ENCODE assay signal across 17 cellular contexts in genomic region chr18:79750980-79751571, GRCh38. TPM values are rescaled to one million over a fixed set of nuclear protein-coding genes. Genes with fewer than 3 reads are reported as not detected.
A peak's percentile ranks its signal among the peaks of the same experiment; 100 is the strongest.
DNase-seq lines count a peak whose midpoint lies in the region; ATAC-seq and TF ChIP-seq lines count a peak whose summit lies in the region.
"Had no signal": no experiment of that assay in that cellular context is flagged by ENCODE, and none has a peak within 500 bp of the region (broad histone marks: within the 10 kb centered on the region; RNA-seq: fewer than 3 reads in every experiment).

No MANE protein-coding gene starts in this region.

- H3K9me3 Mint-ChIP-seq in WTC11 = no peaks in the 10 kb centered on the region
- H3K9me3 Mint-ChIP-seq: central memory CD8-positive, alpha-beta T cell had no signal

- CTCF ChIA-PET in WTC11 (lab: Charles Lee) = no interaction called here

- POLR2A ChIA-PET in WTC11 (lab: Charles Lee) = no interaction called here

- no peak overlapping the region for H3K9ac ChIP-seq in GM23248

- H3F3A ChIP-seq in GM23248 (ENCODE audit: insufficient read depth) = no peaks in the 10 kb centered on the region

- H3K36me3 Mint-ChIP-seq in WTC11 = peaks cover 19% of the 10 kb centered on the region

- TF ChIP-seq POLR2A in upper lobe of left lung (IDR thresholded peaks at IDR 0.05) (no peak), adrenal gland (IDR thresholded peaks at IDR 0.05) (no peak)

- H3K4me3 Mint-ChIP-seq in WTC11 = no peak overlapping the region
- H3K4me3 Mint-ChIP-seq: central memory CD8-positive, alpha-beta T cell had no signal

- H3K27ac Mint-ChIP-seq in WTC11 = no peak overlapping the region

- no peaks in the 10 kb centered on the region for H3K27me3 Mint-ChIP-seq in WTC11 (ENCODE audit: low read depth)
- H3K27me3 Mint-ChIP-seq: central memory CD8-positive, alpha-beta T cell had no signal

- DNase-seq in NCI-H510A (lab: John Stamatoyannopoulos, UW) (peak; percentile 45), NCI-H510A treated with DMSO at 0.1 percent for 48 hours (lab: John Stamatoyannopoulos, UW) (no peak), epithelial cell of prostate (ENCODE audit: low read depth, low spot score) (peak; percentile 10), myocyte (ENCODE audit: low read depth) (peak; percentile 23), upper lobe of left lung (peak; percentile 26 to 41), adrenal gland (no peak), WTC11 (ENCODE audit: low spot score) (no peak), GM23248 (no peak)
- DNase-seq: activated CD4-positive, alpha-beta T cell treated with anti-CD3 and anti-CD28 coated beads, Interleukin-2, amount 50 U/mL, for 1 hour; activated T-cell treated with anti-CD3 and anti-CD28 coated beads, Interleukin-2, amount 50 U/mL, for 48 hours; H7; NCI-H146 had no signal

- TF ChIP-seq EP300 in upper lobe of left lung (IDR thresholded peaks at IDR 0.05) = no peak

- no peaks in the 10 kb centered on the region for H3K4me1 Mint-ChIP-seq in WTC11
- H3K4me1 Mint-ChIP-seq: central memory CD8-positive, alpha-beta T cell had no signal

- intact Hi-C loops in adrenal gland (cut with DNase I) = no loop called here

- TF ChIP-seq CTCF in upper lobe of left lung (IDR thresholded peaks at IDR 0.05) (no peak), adrenal gland (IDR thresholded peaks at IDR 0.05) (no peak), WTC11 (IDR thresholded peaks at IDR 0.05) (no peak)

- ATAC-seq in upper lobe of left lung (ENCODE audit: low FRiP score in 2 of 2) = no peak
- no peak; the same call in 1 of the 2 replicates for ATAC-seq in WTC11

- no peak overlapping the region for H2AFZ ChIP-seq in GM23248

- H3K36me3 ChIP-seq in upper lobe of left lung = peaks cover 0 to 56% (median 46%) of the 10 kb centered on the region in 4 donors
- peaks cover 0 to 25% of the 10 kb centered on the region in 2 donors for H3K36me3 ChIP-seq in adrenal gland (replicated peaks in 1 of 2)
- no peaks in the 10 kb centered on the region; the same call in 1 of the 2 replicates for H3K36me3 ChIP-seq in GM23248 (ENCODE audit: low read depth)

- no peak overlapping the region for H3K4me3 ChIP-seq in upper lobe of left lung
- H3K4me3 ChIP-seq in adrenal gland = no peak overlapping the region
- no peak overlapping the region for H3K4me3 ChIP-seq in GM23248
- H3K4me3 ChIP-seq: A549, SK-N-MC had no signal

- H3K27me3 ChIP-seq in upper lobe of left lung (no peaks in the 10 kb centered on the region), adrenal gland (no peaks in the 10 kb centered on the region), GM23248 (replicated peaks; ENCODE audit: insufficient read depth) (no peaks in the 10 kb centered on the region)

- 85 to 88% methylated on average over 9 to 13 of the region's 13 CpGs for WGBS in upper lobe of left lung, 2 donors
- WGBS in adrenal gland, 4 donors = 91 to 95% (median 91%) methylated on average over 6 to 13 of the region's 13 CpGs
- 86 to 96% methylated on average over 6 to 13 of the region's 13 CpGs for WGBS in GM23248 (ENCODE audit: low coverage in 1 of 2, low lambda C conversion rate in 2 of 2, missing lambda C conversion rate in 2 of 2), 2 experiments

- no peaks in the 10 kb centered on the region for H3K9me2 ChIP-seq in GM23248 (ENCODE audit: insufficient read depth)

- H4K20me1 ChIP-seq in GM23248 (ENCODE audit: insufficient read depth) = no peaks in the 10 kb centered on the region

- H3K27ac ChIP-seq in epithelial cell of prostate (no peak overlapping the region), upper lobe of left lung (no peak overlapping the region), adrenal gland (no peak overlapping the region), GM23248 (no peak overlapping the region)
- H3K27ac ChIP-seq: A549, SK-N-MC had no signal

- no peak overlapping the region for H3K4me2 ChIP-seq in GM23248 (ENCODE audit: unreplicated experiment)
- H3K4me2 ChIP-seq: A549 had no signal

- H3K9me3 ChIP-seq in upper lobe of left lung = no peaks in the 10 kb centered on the region
- no peaks in the 10 kb centered on the region for H3K9me3 ChIP-seq in adrenal gland (replicated peaks in 1 of 3)
- H3K9me3 ChIP-seq in GM23248 (ENCODE audit: low read depth) = no peaks in the 10 kb centered on the region
- H3K9me3 ChIP-seq: A549 had no signal

- H3K4me1 ChIP-seq in upper lobe of left lung (no peaks in the 10 kb centered on the region), adrenal gland (replicated peaks in 1 of 2) (no peaks in the 10 kb centered on the region), GM23248 (ENCODE audit: insufficient read depth) (no peaks in the 10 kb centered on the region)
- H3K4me1 ChIP-seq: A549 had no signal

- H3K79me2 ChIP-seq in GM23248 (ENCODE audit: insufficient read depth) = no peaks in the 10 kb centered on the region

- in situ Hi-C loops in GM23248 (cut with MboI) = no loop called here

TF ChIP-seq in WTC11, 78 proteins besides CTCF, POLR2A, EP300 and RAD21:
- no peak for TF ChIP-seq ZNF532 (CRISPR knock-in tag; IDR thresholded peaks at IDR 0.05; ENCODE audit: borderline replicate concordance)
- no peak for TF ChIP-seq TCF7 (CRISPR knock-in tag; IDR thresholded peaks at IDR 0.05; ENCODE audit: low read depth)
TF ChIP-seq in WTC11: peak in this region for 0.

RNA-seq across cellular contexts. Expression of gene KCNG2, which starts 46.7 kb away (rescaled TPM):
- 0.08 and 0.42 TPM in 2 replicates for total RNA-seq in myocyte
- polyA plus RNA-seq in myocyte (2012) = 0.15 TPM
- 1 to 10 TPM in 1 of 6 donors, under 1 TPM in 3, not detected in 2; 0.49 to 1.1 (median 0.73) TPM for total RNA-seq in upper lobe of left lung
- 1 to 10 TPM in 2 of 8 donors, under 1 TPM in 5, not detected in 1; 0.28 to 2.9 (median 0.60) TPM for total RNA-seq in adrenal gland
- polyA plus RNA-seq in adrenal gland = under 1 TPM in 1 of 3 donors, not detected in 2; 0.40 TPM
- total RNA-seq in WTC11 (2021) = 0.34 to 0.62 TPM (median 0.50 TPM) in 3 replicates
- not detected in 2 replicates for total RNA-seq in GM23248 (2014; rRNA removed; shearing (Covaris generic))
- not detected in 2 replicates for polyA plus RNA-seq in GM23248 (2016; fragmentation: Nextera tagmentation; extraction: Ambion mirVana)
- total RNA-seq: glomerular endothelial cell, osteocyte had no signal
- polyA plus RNA-seq: A549 had no signal

Comparison
In these comparisons a context has a peak if more than half of its experiments do, and no peak if none do; other contexts are left out.
1. DNase-seq: peak in NCI-H510A (single experiment), epithelial cell of prostate (single experiment), myocyte (single experiment) and upper lobe of left lung (2 of 2); none in NCI-H510A treated with DMSO at 0.1 percent for 48 hours (single experiment), adrenal gland (0 of 7), WTC11 (single experiment) and GM23248 (single experiment).